ENCODE assay signal across 1 cellular context in the genomic region with DNA sequence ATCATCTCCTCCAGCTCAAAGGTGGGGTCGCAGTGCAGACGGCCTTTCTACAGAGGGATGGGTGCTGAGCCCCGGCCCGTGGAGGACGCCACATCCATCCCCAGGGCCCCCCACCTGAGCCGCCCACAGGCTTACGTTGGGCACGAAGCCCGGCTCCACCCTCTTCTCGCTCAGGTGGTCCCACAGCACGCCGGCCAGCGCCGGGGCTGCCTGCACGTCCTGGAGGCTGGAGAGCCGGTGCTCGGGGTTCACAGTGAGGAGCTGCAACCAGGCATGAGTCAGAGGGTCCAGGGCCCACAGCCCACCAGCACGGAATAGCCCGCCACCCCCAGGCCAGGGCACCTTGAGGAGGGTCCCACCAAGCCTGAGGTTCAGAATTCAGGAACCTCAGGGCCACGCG.
TF ChIP-seq lines count a peak whose summit lies in the region.

No MANE protein-coding gene starts in this region.

TF ChIP-seq in SK-N-SH treated with all-trans-retinoic acid at 6 μM for 48 hours, 23 proteins besides CTCF, POLR2A, EP300 and RAD21 (continued from another document):
- TF ChIP-seq, protein P1, sequence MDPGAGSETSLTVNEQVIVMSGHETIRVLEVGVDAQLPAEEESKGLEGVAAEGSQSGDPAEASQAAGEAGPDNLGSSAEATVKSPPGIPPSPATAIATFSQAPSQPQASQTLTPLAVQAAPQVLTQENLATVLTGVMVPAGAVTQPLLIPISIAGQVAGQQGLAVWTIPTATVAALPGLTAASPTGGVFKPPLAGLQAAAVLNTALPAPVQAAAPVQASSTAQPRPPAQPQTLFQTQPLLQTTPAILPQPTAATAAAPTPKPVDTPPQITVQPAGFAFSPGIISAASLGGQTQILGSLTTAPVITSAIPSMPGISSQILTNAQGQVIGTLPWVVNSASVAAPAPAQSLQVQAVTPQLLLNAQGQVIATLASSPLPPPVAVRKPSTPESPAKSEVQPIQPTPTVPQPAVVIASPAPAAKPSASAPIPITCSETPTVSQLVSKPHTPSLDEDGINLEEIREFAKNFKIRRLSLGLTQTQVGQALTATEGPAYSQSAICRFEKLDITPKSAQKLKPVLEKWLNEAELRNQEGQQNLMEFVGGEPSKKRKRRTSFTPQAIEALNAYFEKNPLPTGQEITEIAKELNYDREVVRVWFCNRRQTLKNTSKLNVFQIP (CRISPR knock-in tag; IDR thresholded peaks at IDR 0.05; ENCODE audit: borderline replicate concordance, low read depth), result no peak
